Comparison of ENCODE assay signal across 1 cellular context in genomic region chr1:114716304-114717158, GRCh38.
TF ChIP-seq lines count a peak whose summit lies in the region.

TSS of gene NRAS (minus strand) at chr1:114716771. CDS start at chr1:114716160, 611 bp downstream.

TF ChIP-seq in HepG2, 621 proteins besides CTCF, POLR2A, EP300 and RAD21 (continued from another document and continues in another):
- TF ChIP-seq ZNF292 (CRISPR knock-in tag; IDR thresholded peaks at IDR 0.05; ENCODE audit: borderline replicate concordance, low read depth) (no peak), KLF16 (CRISPR knock-in tag; IDR thresholded peaks at IDR 0.05) (peak in 1 of 2 experiments; percentile 69; a peak in 1 of 4 replicates), ZBTB7B (CRISPR knock-in tag; IDR thresholded peaks at IDR 0.05) (peak; percentile 75), SPEN (CRISPR knock-in tag; IDR thresholded peaks at IDR 0.05; ENCODE audit: low read depth) (peak; percentile 50; the same call in 1 of the 2 replicates), MYC (CRISPR knock-in tag; IDR thresholded peaks at IDR 0.05; ENCODE audit: borderline replicate concordance) (peak; percentile 99), ETS1 (CRISPR knock-in tag; IDR thresholded peaks at IDR 0.05) (no peak), SIN3B (IDR thresholded peaks at IDR 0.05; ENCODE audit: low read length) (peak; percentile 76), FLYWCH1 (CRISPR knock-in tag; IDR thresholded peaks at IDR 0.05) (no peak), ZNF441 (CRISPR knock-in tag; IDR thresholded peaks at IDR 0.05; ENCODE audit: borderline replicate concordance) (no peak), FUBP1 (CRISPR knock-in tag; IDR thresholded peaks at IDR 0.05; ENCODE audit: borderline replicate concordance) (no peak), ZBTB26 (CRISPR knock-in tag; IDR thresholded peaks at IDR 0.05; ENCODE audit: borderline replicate concordance) (0 out of 2 replicates have a peak, but pooled peaks have one; percentile 37), ZNF101 (CRISPR knock-in tag; IDR thresholded peaks at IDR 0.05; ENCODE audit: borderline replicate concordance, low read depth) (no peak), ZNF816 (CRISPR knock-in tag; IDR thresholded peaks at IDR 0.05; ENCODE audit: borderline replicate concordance) (0 out of 2 replicates have a peak, but pooled peaks have one; percentile 9), ZNF570 (CRISPR knock-in tag; IDR thresholded peaks at IDR 0.05; ENCODE audit: borderline replicate concordance) (no peak), RAD51 (IDR thresholded peaks at IDR 0.05; ENCODE audit: borderline replicate concordance) (peak; percentile 28; the same call in 1 of the 2 replicates), JUND (CRISPR knock-in tag; IDR thresholded peaks at IDR 0.05) (no peak), RBFOX2 (IDR thresholded peaks at IDR 0.05; ENCODE audit: low read depth, low read length) (peak; percentile 83), HOMEZ (CRISPR knock-in tag; IDR thresholded peaks at IDR 0.05; ENCODE audit: low read depth) (0 out of 2 replicates have a peak, but pooled peaks have one; percentile 49), ZNF674 (CRISPR knock-in tag; IDR thresholded peaks at IDR 0.05; ENCODE audit: low read depth) (no peak), AGO1 (IDR thresholded peaks at IDR 0.05; ENCODE audit: low read depth, low read length, poor library complexity, severe bottlenecking) (peak; percentile 76), AKNA (CRISPR knock-in tag; IDR thresholded peaks at IDR 0.05; ENCODE audit: borderline replicate concordance) (no peak), SATB2 (CRISPR knock-in tag; IDR thresholded peaks at IDR 0.05) (no peak), MATR3 (CRISPR knock-in tag; IDR thresholded peaks at IDR 0.05) (no peak), MEIS2 (CRISPR knock-in tag; IDR thresholded peaks at IDR 0.05) (no peak), ZC3H4 (CRISPR knock-in tag; IDR thresholded peaks at IDR 0.05; ENCODE audit: borderline replicate concordance) (0 out of 2 replicates have a peak, but pooled peaks have one; percentile 52), ZBTB33 (CRISPR knock-in tag; IDR thresholded peaks at IDR 0.05) (no peak), ATAD3A (CRISPR knock-in tag; IDR thresholded peaks at IDR 0.05) (no peak), NFE2 (CRISPR knock-in tag; IDR thresholded peaks at IDR 0.05) (no peak), BRF2 (CRISPR knock-in tag; IDR thresholded peaks at IDR 0.05) (no peak), RXRB (CRISPR knock-in tag; IDR thresholded peaks at IDR 0.05; ENCODE audit: borderline replicate concordance) (peak; percentile 64; the same call in 1 of the 2 replicates), KMT2A (CRISPR knock-in tag; IDR thresholded peaks at IDR 0.05) (no peak; the same call in none of the 2 replicates), CCDC6 (CRISPR knock-in tag; IDR thresholded peaks at IDR 0.05) (peak; percentile 37; the same call in 1 of the 2 replicates), ZNF713 (CRISPR knock-in tag; IDR thresholded peaks at IDR 0.05) (no peak), NFE2L1 (CRISPR knock-in tag; IDR thresholded peaks at IDR 0.05; ENCODE audit: borderline replicate concordance) (no peak), CREM (IDR thresholded peaks at IDR 0.05) (peak; percentile 95), CREM (CRISPR knock-in tag; IDR thresholded peaks at IDR 0.05) (peak; percentile 79), HHEX (CRISPR knock-in tag; IDR thresholded peaks at IDR 0.05) (0 out of 2 replicates have a peak, but pooled peaks have one; percentile 12), THAP9 (CRISPR knock-in tag; IDR thresholded peaks at IDR 0.05; ENCODE audit: borderline replicate concordance) (peak; percentile 72; the same call in 1 of the 2 replicates), ZNF17 (CRISPR knock-in tag; IDR thresholded peaks at IDR 0.05) (no peak), ZNF777 (CRISPR knock-in tag; IDR thresholded peaks at IDR 0.05) (no peak), ZNF576 (CRISPR knock-in tag; IDR thresholded peaks at IDR 0.05) (no peak), ZNF138 (CRISPR knock-in tag; IDR thresholded peaks at IDR 0.05; ENCODE audit: low read depth) (no peak), ARHGAP35 (CRISPR knock-in tag; IDR thresholded peaks at IDR 0.05; ENCODE audit: borderline replicate concordance) (no peak), NCOA5 (CRISPR knock-in tag; IDR thresholded peaks at IDR 0.05) (no peak), ATF3 (CRISPR knock-in tag; IDR thresholded peaks at IDR 0.05) (no peak)
